In the genomic region with DNA sequence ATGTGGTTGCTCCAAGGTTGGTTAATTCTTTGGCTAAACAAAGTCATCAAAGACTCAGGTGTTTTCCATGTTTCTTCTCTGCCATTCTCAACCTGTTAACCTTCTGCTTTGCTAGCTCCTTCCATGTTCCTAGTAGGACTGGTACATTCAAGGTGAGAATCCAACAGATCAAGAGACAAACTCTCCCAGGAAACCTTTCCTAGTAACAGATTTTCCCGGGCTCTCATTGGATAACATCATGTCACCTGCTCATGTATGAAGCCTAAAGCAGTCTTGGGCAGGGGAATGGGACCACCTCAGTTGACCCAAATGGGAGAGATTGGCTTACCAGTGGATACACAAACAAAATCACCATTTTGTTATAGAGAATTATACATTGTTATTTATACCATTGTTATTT, we compare ENCODE assay signal across 9 cellular contexts.
"Had no signal": no experiment of that assay in that cellular context is flagged by ENCODE, and none has a peak within 500 bp of the region (broad histone marks: within the 10 kb centered on the region; RNA-seq: fewer than 3 reads in every experiment).

No MANE protein-coding gene starts in this region.

- H3K4me3 Mint-ChIP-seq: GM23338, H9, HFFc6 had no signal

- DNase-seq: GM23248, GOT3, H7, H9, HCEC 1CT, HFFc6 had no signal

- H3K9me3 ChIP-seq: HAP-1 had no signal

- ATAC-seq: GM23338, HCT116 had no signal

- H3K9me3 Mint-ChIP-seq: GM23338, HFFc6 had no signal

- H3K27ac ChIP-seq: GM23248 had no signal

- H3K4me3 ChIP-seq: GM23248, GM23338, HAP-1 had no signal

- H3K27ac Mint-ChIP-seq: GM23338, H9, HFFc6 had no signal

- H3K36me3 ChIP-seq: HAP-1 had no signal
